Comparison of ENCODE assay signal across 28 cellular contexts in genomic region chr3:186340211-186340610, GRCh38. TPM values are rescaled to one million over a fixed set of nuclear protein-coding genes. Genes with fewer than 3 reads are reported as not detected.
DNase-seq lines count a peak whose midpoint lies in the region; ATAC-seq and TF ChIP-seq lines count a peak whose summit lies in the region.
"Had no signal": no experiment of that assay in that cellular context is flagged by ENCODE, and none has a peak within 500 bp of the region (broad histone marks: within the 10 kb centered on the region; RNA-seq: fewer than 3 reads in every experiment).

No MANE protein-coding gene starts in this region.

- H3K4me3 ChIP-seq in fibroblast of mammary gland (ENCODE audit: control insufficient read depth, low read depth, low read length), result no peak overlapping the region
- H3K4me3 ChIP-seq: left lung, right lobe of liver, tibial artery had no signal

- intact Hi-C loops in cardiac septum (cut with DNase I), result no loop called here

- CTCF ChIA-PET in RWPE1 (lab: Yijun Ruan, JAX), result no interaction called here

- no peaks in the 10 kb centered on the region for H3K36me3 Mint-ChIP-seq in stimulated activated memory B cell treated with anti-CD40 and anti-IgM and Interleukin-4, amounts not matched to agents 10 μg/mL and 1 μg/mL and 100 μg/mL, for 72 hours
- H3K36me3 Mint-ChIP-seq: CD4-positive, CD25-positive, alpha-beta regulatory T cell had no signal

- H3K9me3 Mint-ChIP-seq in stimulated activated memory B cell treated with anti-CD40 and anti-IgM and Interleukin-4, amounts not matched to agents 10 μg/mL and 1 μg/mL and 100 μg/mL, for 72 hours, result peaks cover 3% of the 10 kb centered on the region
- H3K9me3 Mint-ChIP-seq: activated T-helper 2 cell treated with anti-CD3 and anti-CD28 coated beads, Interferon-gamma antibody, Interleukin-2, Interleukin-4, amounts not matched to agents 10 μg/mL and 5 μg/mL and 100 μg/mL, durations not matched to agents 14 hours and 24 hours and 36 hours had no signal

- no peak overlapping the region for H3K4me3 Mint-ChIP-seq in stimulated activated memory B cell treated with anti-CD40 and anti-IgM and Interleukin-4, amounts not matched to agents 10 μg/mL and 1 μg/mL and 100 μg/mL, for 72 hours
- H3K4me3 Mint-ChIP-seq: activated CD4-positive, alpha-beta T cell treated with anti-CD3 and anti-CD28 coated beads for 36 hours; CD4-positive, CD25-positive, alpha-beta regulatory T cell had no signal

- POLR2A ChIA-PET in RWPE1 (lab: Yijun Ruan, JAX; ENCODE audit: low non-redundant PET), result no interaction called here

- DNase-seq in ELR (ENCODE audit: low read depth) (peak; percentile 32), RWPE1 (ENCODE audit: low spot score) (peak; percentile 30), fibroblast of mammary gland (ENCODE audit: low read depth) (peak; percentile 49), dermis blood vessel endothelial cell (no peak), cardiac septum (ENCODE audit: low spot score) (no peak), NOMO-1 treated with dmso at 0.1 percent for 144 hours (lab: John Stamatoyannopoulos, UW; ENCODE audit: unreplicated experiment) (no peak)
- DNase-seq: activated CD4-positive, alpha-beta T cell treated with anti-CD3 and anti-CD28 coated beads for 36 hours; activated T-cell treated with anti-CD3 and anti-CD28 coated beads for 4 hours; amygdala; Calu3; CD4-positive, CD25-positive, alpha-beta regulatory T cell; DMS79 treated with DMSO at 0.1 percent for 48 hours; effector CD4-positive, alpha-beta T cell; GOT3; KBM-7; left lung; NCI-H1417; NCI-H2029; NCI-H526; right lobe of liver; SHP77; stimulated activated CD4-positive, alpha-beta T cell treated with anti-CD3 and anti-CD28 coated beads, Interleukin-12 subunit alpha, Interleukin-12 subunit beta, amount 100 ng/mL, for 4 hours; stimulated activated CD4-positive, alpha-beta T cell treated with anti-CD3 and anti-CD28 coated beads, Interleukin-2, amount 100 ng/mL, for 48 hours; T-helper 2 cell; tibial artery had no signal

- peak overlapping the region; percentile 70 for H3K27ac Mint-ChIP-seq in stimulated activated memory B cell treated with anti-CD40 and anti-IgM and Interleukin-4, amounts not matched to agents 10 μg/mL and 1 μg/mL and 100 μg/mL, for 72 hours
- H3K27ac Mint-ChIP-seq: activated naive CD4-positive, alpha-beta T cell treated with anti-CD3 and anti-CD28 coated beads, Interleukin-2, amount 50 U/mL, for 72 hours; activated T-helper 2 cell treated with anti-CD3 and anti-CD28 coated beads, Interferon-gamma antibody, Interleukin-2, Interleukin-4, amounts not matched to agents 10 μg/mL and 5 μg/mL and 100 μg/mL, durations not matched to agents 14 hours and 24 hours and 36 hours; CD4-positive, CD25-positive, alpha-beta regulatory T cell had no signal

- ATAC-seq in stimulated activated memory B cell treated with anti-CD40 and anti-IgM and Interleukin-4, amounts not matched to agents 10 μg/mL and 1 μg/mL and 100 μg/mL, for 72 hours, result no peak
- ATAC-seq: left lung had no signal

- H3K27ac ChIP-seq in RWPE1, result no peak overlapping the region
- H3K27ac ChIP-seq: left lung, right lobe of liver, tibial artery had no signal

- no peak for TF ChIP-seq CTCF in RWPE1 (conservative IDR thresholded peaks at IDR 0.05; ENCODE audit: low read depth)
- no peak for TF ChIP-seq CTCF in fibroblast of mammary gland (conservative IDR thresholded peaks at IDR 0.05; ENCODE audit: control insufficient read depth, insufficient read depth, low read depth, low read length)

- no peaks in the 10 kb centered on the region for H3K27me3 Mint-ChIP-seq in stimulated activated memory B cell treated with anti-CD40 and anti-IgM and Interleukin-4, amounts not matched to agents 10 μg/mL and 1 μg/mL and 100 μg/mL, for 72 hours

- H3K4me1 Mint-ChIP-seq in stimulated activated memory B cell treated with anti-CD40 and anti-IgM and Interleukin-4, amounts not matched to agents 10 μg/mL and 1 μg/mL and 100 μg/mL, for 72 hours, result peaks cover 45% of the 10 kb centered on the region
- H3K4me1 Mint-ChIP-seq: CD4-positive, CD25-positive, alpha-beta regulatory T cell had no signal

RNA-seq across cellular contexts. Expression of gene DGKG, which starts 21.8 kb away (rescaled TPM):
- total RNA-seq in dermis blood vessel endothelial cell, result under 0.01 and 0.42 TPM in 2 replicates
- 48.7 TPM for total RNA-seq in cardiac septum

Comparison
In these comparisons a context has a peak if more than half of its experiments do, and no peak if none do; other contexts are left out.
1. DNase-seq: peak in ELR (single experiment), RWPE1 (single experiment) and fibroblast of mammary gland (single experiment); none in dermis blood vessel endothelial cell (single experiment), cardiac septum (single experiment) and NOMO-1 treated with dmso at 0.1 percent for 144 hours (single experiment).
2. RNA of gene DGKG, which starts 21.8 kb away (total RNA-seq): 48.7 TPM in cardiac septum (single experiment); under 0.01 to 0.42 TPM in dermis blood vessel endothelial cell; every median in the first group is over 10 times any median in the second.